Comparison of ENCODE assay signal across 2 cellular contexts in the genomic region with DNA sequence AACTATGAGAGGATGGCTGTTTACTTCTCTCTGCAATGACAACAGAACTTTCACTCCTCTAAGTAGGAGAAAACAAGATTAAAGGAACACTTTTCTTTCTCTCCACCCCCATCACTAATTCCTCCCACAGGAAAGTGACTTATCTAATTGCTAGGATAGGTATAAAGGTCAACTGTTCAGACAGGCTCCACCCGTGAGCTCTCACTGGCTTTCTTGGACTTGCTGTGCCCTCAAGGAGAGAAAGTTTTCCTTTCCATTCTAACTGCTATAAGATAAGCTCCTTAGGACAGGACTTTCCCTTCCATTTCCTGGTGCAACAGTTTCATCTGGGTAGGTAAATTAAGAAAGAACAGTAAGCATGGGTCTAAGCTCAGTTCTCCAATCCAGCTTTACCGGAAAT.
TF ChIP-seq lines count a peak whose summit lies in the region.

No MANE protein-coding gene starts in this region.

TF ChIP-seq in A549, 52 proteins besides CTCF, POLR2A, EP300 and RAD21:
- TF ChIP-seq RCOR1 (IDR thresholded peaks at IDR 0.05; ENCODE audit: low read depth, low read length) (no peak), PHF8 (IDR thresholded peaks at IDR 0.05; ENCODE audit: borderline replicate concordance, low read depth) (no peak), FOXS1 (CRISPR knock-in tag; IDR thresholded peaks at IDR 0.05) (no peak), HOXB13 (CRISPR knock-in tag; IDR thresholded peaks at IDR 0.05; ENCODE audit: low read depth) (no peak), GATA3 (IDR thresholded peaks at IDR 0.05; ENCODE audit: borderline replicate concordance) (no peak)

TF ChIP-seq in endothelial cell of umbilical vein, 7 proteins besides CTCF, POLR2A, EP300 and RAD21:
- TF ChIP-seq GATA2 (IDR thresholded peaks at IDR 0.05; ENCODE audit: insufficient read depth, insufficient read length, low read depth, low read length) (peak; percentile 55), FOS (IDR thresholded peaks at IDR 0.05; ENCODE audit: borderline replicate concordance, insufficient read depth, low read length) (no peak)
